ENCODE assay signal across 24 cellular contexts in the genomic region with DNA sequence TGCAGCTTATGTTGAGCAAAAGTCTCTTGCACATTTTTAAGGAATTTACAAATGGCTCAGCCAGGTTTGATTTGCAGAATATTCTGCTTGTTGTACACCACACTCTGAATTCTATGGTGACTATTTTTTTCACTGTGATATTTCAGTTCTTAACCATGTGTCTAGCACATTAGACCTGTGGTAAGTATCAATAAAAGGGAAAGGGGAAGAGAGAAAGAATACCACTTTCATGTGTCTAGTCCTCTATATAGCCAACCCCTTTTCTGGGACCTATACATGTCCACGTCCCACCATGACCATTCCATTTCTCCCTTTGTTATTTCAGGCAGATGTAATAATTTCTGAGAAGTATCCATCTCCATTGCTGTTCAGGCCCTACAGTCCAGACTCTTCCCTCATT.
DNase-seq lines count a peak whose midpoint lies in the region; ATAC-seq, FAIRE-seq and TF ChIP-seq lines count a peak whose summit lies in the region.
"Had no signal": no experiment of that assay in that cellular context is flagged by ENCODE, and none has a peak within 500 bp of the region (broad histone marks: within the 10 kb centered on the region; RNA-seq: fewer than 3 reads in every experiment).

No MANE protein-coding gene starts in this region.

- TF ChIP-seq POLR2A in GM12891 (IDR thresholded peaks at IDR 0.05; ENCODE audit: low read depth, low read length), result no peak

- ATAC-seq in GM18519 (IDR thresholded peaks at IDR 0.05; ENCODE audit: low FRiP score, unreplicated experiment) (peak; percentile 65), GM21529 (IDR thresholded peaks at IDR 0.05; ENCODE audit: unreplicated experiment) (peak; percentile 61), HG03025 (IDR thresholded peaks at IDR 0.05; ENCODE audit: low FRiP score, unreplicated experiment) (peak; percentile 86)
- ATAC-seq: HepG2 had no signal

- no peak for DNase-seq in GM12891 (ENCODE audit: insufficient read length, low spot score)
- no peak for DNase-seq in NCI-H446 treated with DMSO at 0.1 percent for 48 hours (lab: John Stamatoyannopoulos, UW)
- DNase-seq in activated CD4-positive, alpha-beta T cell treated with anti-CD3 and anti-CD28 coated beads for 48 hours, result no peak
- DNase-seq in NCI-H2227 (lab: John Stamatoyannopoulos, UW; ENCODE audit: unreplicated experiment), result no peak
- no peak for DNase-seq in effector CD8-positive, alpha-beta T cell (lab: John Stamatoyannopoulos, UW)
- DNase-seq: AML-193; CD4-positive, alpha-beta memory T cell; COR-L47; DMS53; GM23248; H7; Karpas-422; NCI-H1092 treated with DMSO at 0.1 percent for 48 hours; NCI-H1436; NCI-H187 treated with DMSO at 0.1 percent for 48 hours; PC-9; Right ventricle myocardium superior; RPMI8226; T-helper 2 cell had no signal

- FAIRE-seq in GM12891 (lab: Jason Lieb, UNC), result no peak
- FAIRE-seq: A204.1, HepG2 had no signal

TF ChIP-seq in GM12891, 5 proteins besides CTCF, POLR2A, EP300 and RAD21:
- TF ChIP-seq POLR2AphosphoS5 (IDR thresholded peaks at IDR 0.05; ENCODE audit: low read depth, low read length) (no peak), POU2F2 (IDR thresholded peaks at IDR 0.05; ENCODE audit: low read depth, low read length) (no peak), SPI1 (IDR thresholded peaks at IDR 0.05; ENCODE audit: low read depth, low read length) (peak; percentile 59; the same call in 1 of the 2 replicates)
